ENCODE assay signal across 9 cellular contexts in the genomic region with DNA sequence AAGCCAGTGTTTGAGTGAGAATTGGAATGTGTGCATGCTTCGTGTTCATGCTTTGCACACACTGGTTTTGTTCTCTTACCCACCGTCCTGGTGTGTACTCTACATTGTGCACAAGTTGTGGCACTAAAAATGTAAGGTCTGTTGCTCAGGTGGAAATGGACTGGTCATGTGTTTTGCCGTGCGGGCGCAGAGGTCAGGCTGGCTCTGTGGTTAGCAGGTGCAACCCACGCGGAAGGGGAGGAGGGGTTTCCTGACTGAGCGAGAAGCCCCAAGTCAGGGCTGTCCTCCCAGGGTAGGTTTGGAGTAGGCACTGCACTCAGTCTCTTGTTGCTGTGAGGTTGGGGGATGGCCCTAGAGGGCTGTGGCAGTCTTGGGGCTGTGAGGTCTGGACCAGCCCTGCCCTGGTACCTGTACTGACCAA.
DNase-seq lines count a peak whose midpoint lies in the region; ATAC-seq and TF ChIP-seq lines count a peak whose summit lies in the region.
"Had no signal": no experiment of that assay in that cellular context is flagged by ENCODE, and none has a peak within 500 bp of the region (broad histone marks: within the 10 kb centered on the region; RNA-seq: fewer than 3 reads in every experiment).

No MANE protein-coding gene starts in this region.

- in situ Hi-C loops in brain microvascular endothelial cell (cut with HindIII; ENCODE audit: low pct_ligation_motif_present, low sequenced_read_pairs) = no loop called here

- H3K36me3 ChIP-seq in brain microvascular endothelial cell (replicated peaks) = no peaks in the 10 kb centered on the region

- no peak overlapping the region for H3K4me3 ChIP-seq in brain microvascular endothelial cell (ENCODE audit: low read depth, low read length)
- H3K4me3 ChIP-seq: lung had no signal

- H3K27ac ChIP-seq in brain microvascular endothelial cell = no peak overlapping the region

- DNase-seq in GM19240 (ENCODE audit: insufficient read length, low spot score) (peak; percentile 75), brain microvascular endothelial cell (no peak), omental fat pad (ENCODE audit: low spot score) (no peak), NCI-H510A (lab: John Stamatoyannopoulos, UW) (no peak), RKO (ENCODE audit: low spot score) (no peak)
- DNase-seq in activated naive CD4-positive, alpha-beta T cell treated with anti-CD3 and anti-CD28 coated beads, Interleukin-2, amount 50 U/mL, for 16 hours = peak; percentile 42
- DNase-seq in stimulated activated CD8-positive, alpha-beta memory T cell treated with anti-CD3 and anti-CD28 coated beads, Interleukin-4, amount 100 ng/mL, for 48 hours = peak; percentile 61

- no peaks in the 10 kb centered on the region for H3K27me3 ChIP-seq in brain microvascular endothelial cell (replicated peaks)

- peak; percentile 72 for ATAC-seq in HG03354 (IDR thresholded peaks at IDR 0.05; ENCODE audit: poor library complexity, severe bottlenecking, unreplicated experiment)
- ATAC-seq in omental fat pad (ENCODE audit: low FRiP score) = no peak

- TF ChIP-seq CTCF in brain microvascular endothelial cell (IDR thresholded peaks at IDR 0.05; ENCODE audit: low read depth, low read length, missing control alignments) = no peak
- no peak for TF ChIP-seq CTCF in omental fat pad (IDR thresholded peaks at IDR 0.05)

Comparison
In these comparisons a context has a peak if more than half of its experiments do, and no peak if none do; other contexts are left out.
1. DNase-seq: peak in GM19240 (single experiment), activated naive CD4-positive, alpha-beta T cell treated with anti-CD3 and anti-CD28 coated beads, Interleukin-2, amount 50 U/mL, for 16 hours (single experiment) and stimulated activated CD8-positive, alpha-beta memory T cell treated with anti-CD3 and anti-CD28 coated beads, Interleukin-4, amount 100 ng/mL, for 48 hours (single experiment); none in brain microvascular endothelial cell (single experiment), omental fat pad (single experiment), NCI-H510A (single experiment) and RKO (single experiment).